Comparison of ENCODE assay signal across 14 cellular contexts in genomic region chr11:102469196-102469821, GRCh38. TPM values are rescaled to one million over a fixed set of nuclear protein-coding genes. Genes with fewer than 3 reads are reported as not detected.
DNase-seq lines count a peak whose midpoint lies in the region; ATAC-seq and TF ChIP-seq lines count a peak whose summit lies in the region.
"Had no signal": no experiment of that assay in that cellular context is flagged by ENCODE, and none has a peak within 500 bp of the region (broad histone marks: within the 10 kb centered on the region; RNA-seq: fewer than 3 reads in every experiment).

No MANE protein-coding gene starts in this region.

- peaks cover 100% of the 10 kb centered on the region for H3K4me1 Mint-ChIP-seq in activated naive CD4-positive, alpha-beta T cell treated with anti-CD3 and anti-CD28 coated beads, Interleukin-2, amount 10 ng/mL, durations not matched to agents 7 days and 5 days
- peaks cover 87% of the 10 kb centered on the region for H3K4me1 Mint-ChIP-seq in activated naive CD4-positive, alpha-beta T cell treated with anti-CD3 and anti-CD28 coated beads for 36 hours (ENCODE audit: low read depth)

- DNase-seq in activated naive CD4-positive, alpha-beta T cell treated with anti-CD3 and anti-CD28 coated beads, Interleukin-2, amount 10 ng/mL, durations not matched to agents 7 days and 5 days, result no peak
- no peak for DNase-seq in activated naive CD4-positive, alpha-beta T cell treated with anti-CD3 and anti-CD28 coated beads for 36 hours
- DNase-seq in adipocyte (ENCODE audit: low read depth), result peak; percentile 64
- DNase-seq in kidney tubule cell (ENCODE audit: low spot score), result peak; percentile 46
- no peak for DNase-seq in suprapubic skin (ENCODE audit: low spot score in 2 of 2)
- DNase-seq in aorta, result no peak
- DNase-seq in NCI-H748 (lab: John Stamatoyannopoulos, UW; ENCODE audit: unreplicated experiment), result no peak
- no peak for DNase-seq in stimulated activated CD4-positive, alpha-beta T cell treated with anti-CD3 and anti-CD28 coated beads, Interleukin-4, amount 100 ng/mL, for 1 hour
- DNase-seq: CD4-positive, alpha-beta memory T cell; hippocampal formation; NCI-H1105; Peyer's patch had no signal

- TF ChIP-seq EP300 in suprapubic skin (IDR thresholded peaks at IDR 0.05), result no peak

- peaks cover 11% of the 10 kb centered on the region for H3K4me1 ChIP-seq in adipocyte (ENCODE audit: control insufficient read depth, insufficient read depth, low read length)
- H3K4me1 ChIP-seq in suprapubic skin, result peaks cover 25% of the 10 kb centered on the region
- no peaks in the 10 kb centered on the region for H3K4me1 ChIP-seq in aorta (ENCODE audit: control insufficient read depth in 1 of 2, insufficient read depth in 2 of 2, low read length in 2 of 2)

- H3K4me3 ChIP-seq in adipocyte (ENCODE audit: low read length) (peak overlapping the region; percentile 35), suprapubic skin (no peak overlapping the region), aorta (ENCODE audit: low read length in 2 of 2) (no peak overlapping the region)
- H3K4me3 ChIP-seq: GM12878, Peyer's patch had no signal

- H3K4me3 Mint-ChIP-seq in activated naive CD4-positive, alpha-beta T cell treated with anti-CD3 and anti-CD28 coated beads, Interleukin-2, amount 10 ng/mL, durations not matched to agents 7 days and 5 days, result peak overlapping the region; percentile 64
- no peak overlapping the region for H3K4me3 Mint-ChIP-seq in activated naive CD4-positive, alpha-beta T cell treated with anti-CD3 and anti-CD28 coated beads for 36 hours

- CTCF ChIA-PET in activated naive CD4-positive, alpha-beta T cell treated with anti-CD3 and anti-CD28 coated beads, Interleukin-2, amount 10 ng/mL, durations not matched to agents 7 days and 5 days (lab: Charles Lee), result no interaction called here
- CTCF ChIA-PET in activated naive CD4-positive, alpha-beta T cell treated with anti-CD3 and anti-CD28 coated beads for 36 hours (lab: Charles Lee), result no interaction called here

- H3K27me3 Mint-ChIP-seq in activated naive CD4-positive, alpha-beta T cell treated with anti-CD3 and anti-CD28 coated beads, Interleukin-2, amount 10 ng/mL, durations not matched to agents 7 days and 5 days, result no peaks in the 10 kb centered on the region
- no peaks in the 10 kb centered on the region for H3K27me3 Mint-ChIP-seq in activated naive CD4-positive, alpha-beta T cell treated with anti-CD3 and anti-CD28 coated beads for 36 hours (ENCODE audit: low read depth)
- H3K27me3 Mint-ChIP-seq: CD4-positive, alpha-beta memory T cell had no signal

- no peaks in the 10 kb centered on the region for H3K9me3 Mint-ChIP-seq in activated naive CD4-positive, alpha-beta T cell treated with anti-CD3 and anti-CD28 coated beads, Interleukin-2, amount 10 ng/mL, durations not matched to agents 7 days and 5 days
- no peaks in the 10 kb centered on the region for H3K9me3 Mint-ChIP-seq in activated naive CD4-positive, alpha-beta T cell treated with anti-CD3 and anti-CD28 coated beads for 36 hours
- H3K9me3 Mint-ChIP-seq: CD4-positive, alpha-beta memory T cell had no signal

- 70% methylated on average over 8 of the region's 8 CpGs for WGBS in suprapubic skin
- WGBS in aorta, 2 donors, result 66 to 78% methylated on average over 8 of the region's 8 CpGs

- ATAC-seq in aorta (ENCODE audit: low FRiP score), result no peak
- ATAC-seq: GM12878 had no signal

- intact Hi-C loops in activated naive CD4-positive, alpha-beta T cell treated with anti-CD3 and anti-CD28 coated beads for 36 hours (cut with micrococcal nuclease), result no loop called here
- intact Hi-C loops in aorta (cut with DNase I), result no loop called here

- no peak for TF ChIP-seq CTCF in suprapubic skin (IDR thresholded peaks at IDR 0.05)

- H3K27me3 ChIP-seq in adipocyte (replicated peaks; ENCODE audit: control insufficient read depth, insufficient read depth, low read length) (no peaks in the 10 kb centered on the region), suprapubic skin (no peaks in the 10 kb centered on the region), aorta (ENCODE audit: control insufficient read depth in 1 of 2, insufficient read depth in 2 of 2, low read length in 1 of 2) (no peaks in the 10 kb centered on the region)
- H3K27me3 ChIP-seq: neutrophil, Peyer's patch had no signal

- no peak overlapping the region for H3K9ac ChIP-seq in adipocyte (ENCODE audit: low read length)

- no peak overlapping the region for H3K27ac Mint-ChIP-seq in activated naive CD4-positive, alpha-beta T cell treated with anti-CD3 and anti-CD28 coated beads, Interleukin-2, amount 10 ng/mL, durations not matched to agents 7 days and 5 days
- no peak overlapping the region for H3K27ac Mint-ChIP-seq in activated naive CD4-positive, alpha-beta T cell treated with anti-CD3 and anti-CD28 coated beads for 36 hours

- H3K9me3 ChIP-seq in adipocyte (ENCODE audit: control insufficient read depth, low read length), result no peaks in the 10 kb centered on the region
- H3K9me3 ChIP-seq in suprapubic skin, result no peaks in the 10 kb centered on the region
- no peaks in the 10 kb centered on the region for H3K9me3 ChIP-seq in aorta (ENCODE audit: control insufficient read depth, low read length)
- H3K9me3 ChIP-seq: neutrophil, Peyer's patch had no signal

- no peak for TF ChIP-seq POLR2A in suprapubic skin (IDR thresholded peaks at IDR 0.05)

- peaks cover 5% of the 10 kb centered on the region for H3K36me3 Mint-ChIP-seq in activated naive CD4-positive, alpha-beta T cell treated with anti-CD3 and anti-CD28 coated beads, Interleukin-2, amount 10 ng/mL, durations not matched to agents 7 days and 5 days
- H3K36me3 Mint-ChIP-seq in activated naive CD4-positive, alpha-beta T cell treated with anti-CD3 and anti-CD28 coated beads for 36 hours (ENCODE audit: low read depth), result no peaks in the 10 kb centered on the region
- H3K36me3 Mint-ChIP-seq: CD4-positive, alpha-beta memory T cell had no signal

- no peaks in the 10 kb centered on the region for H3K36me3 ChIP-seq in adipocyte (ENCODE audit: control insufficient read depth, insufficient read depth, low read length, severe bottlenecking)
- no peaks in the 10 kb centered on the region for H3K36me3 ChIP-seq in suprapubic skin
- H3K36me3 ChIP-seq in aorta (ENCODE audit: control insufficient read depth in 1 of 2, insufficient read depth in 2 of 2, low read length in 1 of 2), result no peaks in the 10 kb centered on the region
- H3K36me3 ChIP-seq: neutrophil, Peyer's patch had no signal

- H3K27ac ChIP-seq in suprapubic skin, result peak overlapping the region; percentile 51
- no peak overlapping the region for H3K27ac ChIP-seq in aorta (ENCODE audit: low read depth in 1 of 2, low read length in 2 of 2)
- H3K27ac ChIP-seq: neutrophil, Peyer's patch had no signal

RNA-seq across cellular contexts. Expression of gene TMEM123, which starts 16.7 kb away (rescaled TPM):
- 100 to 1,000 TPM; 232 to 255 TPM for total RNA-seq in activated naive CD4-positive, alpha-beta T cell treated with anti-CD3 and anti-CD28 coated beads for 36 hours
- total RNA-seq in suprapubic skin (100 to 1,000 TPM; 161 to 212 (median 197) TPM), aorta (100 to 1,000 TPM; 106 to 116 TPM)
- 10 to 100 TPM; 42.1 to 52.5 TPM for polyA plus RNA-seq in aorta

Comparison
In these comparisons a context has a peak if more than half of its experiments do, and no peak if none do; other contexts are left out.
1. DNase-seq: peak in adipocyte (single experiment) and kidney tubule cell (single experiment); none in activated naive CD4-positive, alpha-beta T cell treated with anti-CD3 and anti-CD28 coated beads, Interleukin-2, amount 10 ng/mL, durations not matched to agents 7 days and 5 days (single experiment), activated naive CD4-positive, alpha-beta T cell treated with anti-CD3 and anti-CD28 coated beads for 36 hours (single experiment), suprapubic skin (0 of 2), aorta (0 of 2), NCI-H748 (single experiment) and stimulated activated CD4-positive, alpha-beta T cell treated with anti-CD3 and anti-CD28 coated beads, Interleukin-4, amount 100 ng/mL, for 1 hour (single experiment).